8 cellular contexts compared by ENCODE assay signal in the genomic region with DNA sequence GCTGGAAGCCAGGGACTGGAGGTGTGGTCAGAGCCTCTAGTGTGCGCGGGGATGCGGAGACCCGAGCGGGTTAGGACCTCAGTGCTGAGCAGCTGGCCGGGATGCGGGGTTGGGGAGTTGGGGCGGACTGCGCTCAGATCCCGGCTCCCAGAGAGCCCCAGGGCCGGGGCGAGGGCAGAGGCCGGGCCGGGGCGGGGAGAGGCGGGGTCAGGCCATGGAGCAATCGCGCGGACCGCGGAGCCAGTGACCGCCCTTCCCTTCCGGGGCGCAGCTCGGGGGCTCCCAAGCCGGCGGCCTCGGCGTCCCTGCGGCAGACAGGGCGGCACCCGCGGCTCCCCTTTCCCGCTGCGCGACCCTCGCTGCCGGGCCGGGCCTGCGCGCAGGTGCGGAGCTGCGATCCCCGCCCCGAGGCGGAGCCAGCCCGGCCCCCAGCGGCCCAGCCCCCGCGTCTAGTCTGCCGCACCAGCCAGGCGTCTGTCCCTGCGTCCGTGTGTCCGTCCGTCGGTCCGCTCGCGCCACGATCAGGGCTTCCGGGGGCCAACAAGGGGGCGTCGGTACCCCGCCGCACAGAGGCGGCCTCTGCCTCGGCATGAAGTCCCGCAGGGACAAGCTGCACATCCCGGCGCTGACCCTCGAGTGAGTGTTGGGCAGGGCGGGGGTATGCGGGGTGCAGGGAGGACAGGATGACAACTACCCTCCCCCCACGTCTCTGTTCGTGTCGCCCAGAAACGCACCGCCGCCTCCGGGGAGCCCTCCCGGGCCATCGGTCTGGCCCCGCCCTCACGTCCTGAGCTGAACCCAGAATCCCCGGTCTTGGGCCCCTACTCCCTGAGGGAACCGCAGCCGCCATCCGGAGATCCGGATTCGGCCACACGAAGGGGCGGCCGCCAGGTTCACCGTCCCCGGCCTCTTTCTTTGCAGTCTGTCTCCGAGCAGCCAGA. TPM values are rescaled to one million over a fixed set of nuclear protein-coding genes. Genes with fewer than 3 reads are reported as not detected.
DNase-seq lines count a peak whose midpoint lies in the region; ATAC-seq and TF ChIP-seq lines count a peak whose summit lies in the region.

No MANE protein-coding gene starts in this region.

- DNase-seq in 8988T (peak; percentile 81), SK-N-SH (peak; percentile 83), cardiac fibroblast (ENCODE audit: low read depth in 2 of 2) (no peak), left kidney (ENCODE audit: low read depth, low spot score) (peak; percentile 64)
- DNase-seq in stimulated activated CD4-positive, alpha-beta T cell treated with anti-CD3 and anti-CD28 coated beads, Interleukin-4, amount 100 ng/mL, for 4 hours, result peak; percentile 40 to 67

- POLR2A ChIA-PET in SK-N-SH (lab: Yijun Ruan, JAX), result interaction anchor here (0.6 to 1.9 kb wide), 4 partner anchors 10 to 58 kb away, joined by 3 to 5 read pairs (median 4); partner anchors contain the start of gene MAST3

- H3K36me3 ChIP-seq in SK-N-SH (replicated peaks in 1 of 2; ENCODE audit: control insufficient read depth in 1 of 2, insufficient read depth in 2 of 2, low read length in 1 of 2), result peaks cover 0 to 4% of the 10 kb centered on the region in 2 experiments

- peak overlapping the region; percentile 53 for H3K9ac ChIP-seq in SK-N-SH

- H3K9me2 ChIP-seq in SK-N-SH, result no peaks in the 10 kb centered on the region

- TF ChIP-seq CTCF in SK-N-SH (IDR thresholded peaks at IDR 0.05) (no peak), cardiac fibroblast (IDR thresholded peaks at IDR 0.05; ENCODE audit: low read depth, low read length) (no peak)

- H2AFZ ChIP-seq in SK-N-SH (ENCODE audit: low read depth), result peak overlapping the region; percentile 89; the same call in 1 of the 2 replicates

- peak overlapping the region; percentile 94 for H3K4me2 ChIP-seq in SK-N-SH

- no peak for TF ChIP-seq RAD21 in SK-N-SH (IDR thresholded peaks at IDR 0.05; ENCODE audit: low read length)

- TF ChIP-seq POLR2A in GM18526 (IDR thresholded peaks at IDR 0.05; ENCODE audit: extremely low read depth, insufficient read length), result peak; percentile 4

- no peaks in the 10 kb centered on the region for H3K79me2 ChIP-seq in SK-N-SH (ENCODE audit: insufficient read depth)

- CTCF ChIA-PET in SK-N-SH (lab: Yijun Ruan, JAX), result interaction anchor here (0.9 to 6.3 kb wide), 11 partner anchors 10 to 145 kb away, joined by 3 to 78 read pairs (median 4); partner anchors contain the start of genes PIK3R2 and RAB3A

- H3K9me3 ChIP-seq in SK-N-SH, result no peaks in the 10 kb centered on the region

- H3K4me3 ChIP-seq in SK-N-SH (ENCODE audit: low read depth in 2 of 2, low read length in 1 of 2), result peak overlapping the region; percentile 63 to 80
- H3K4me3 ChIP-seq in cardiac fibroblast (replicated peaks in 1 of 2; ENCODE audit: low read depth in 2 of 2, low read length in 2 of 2), result peak overlapping the region; percentile 78 to 82

- no peaks in the 10 kb centered on the region for H3K27me3 ChIP-seq in SK-N-SH (ENCODE audit: insufficient read depth)

- WGBS in SK-N-SH (ENCODE audit: low lambda C conversion rate), result 22% methylated on average over 14 of the region's 97 CpGs

- H4K20me1 ChIP-seq in SK-N-SH (ENCODE audit: insufficient read depth), result no peaks in the 10 kb centered on the region

- TF ChIP-seq EP300 in SK-N-SH (IDR thresholded peaks at IDR 0.05; ENCODE audit: borderline replicate concordance in 1 of 2, low read depth in 1 of 2, low read length in 1 of 2), result no peak

- no peak for ATAC-seq in GM18870 (IDR thresholded peaks at IDR 0.05; ENCODE audit: unreplicated experiment)
- no peak for ATAC-seq in HG03095 (IDR thresholded peaks at IDR 0.05; ENCODE audit: unreplicated experiment)

- peaks cover 0 to 12% of the 10 kb centered on the region in 2 experiments; a peak in 1 of 4 replicates for H3K4me1 ChIP-seq in SK-N-SH (ENCODE audit: control insufficient read depth in 1 of 2, insufficient read depth in 2 of 2, low read depth in 1 of 2, low read length in 1 of 2)

- H3K27ac ChIP-seq in SK-N-SH (ENCODE audit: low read depth in 2 of 2, low read length in 1 of 2), result peak overlapping the region in 1 of 2 experiments; percentile 43; a peak in 1 of 4 replicates

- H3F3A ChIP-seq in SK-N-SH (replicated peaks; ENCODE audit: insufficient read depth), result peaks cover 9% of the 10 kb centered on the region

TF ChIP-seq in SK-N-SH, 30 proteins besides CTCF, POLR2A, EP300 and RAD21:
- TF ChIP-seq TCF12 (IDR thresholded peaks at IDR 0.05) (no peak), NRF1 (IDR thresholded peaks at IDR 0.05; ENCODE audit: low read depth, low read length) (peak; percentile 55), POLR2AphosphoS5 (IDR thresholded peaks at IDR 0.05; ENCODE audit: low read depth, low read length) (no peak), EZH2phosphoT487 (IDR thresholded peaks at IDR 0.05; ENCODE audit: borderline replicate concordance, low read depth) (no peak), SMC3 (IDR thresholded peaks at IDR 0.05; ENCODE audit: low read depth, low read length) (no peak), MXI1 (IDR thresholded peaks at IDR 0.05; ENCODE audit: low read depth, low read length) (no peak), YY1 (IDR thresholded peaks at IDR 0.05; ENCODE audit: low read depth) (no peak), FOXJ3 (CRISPR knock-in tag; IDR thresholded peaks at IDR 0.05) (no peak)

RNA-seq across cellular contexts. Expression of gene MAST3, which starts 12.4 kb away (rescaled TPM):
- 3.1 and 4.5 TPM in 2 replicates for polyA plus RNA-seq in SK-N-SH (2012; rRNA removed)
- 1.9 and 3.1 TPM in 2 replicates for polyA plus RNA-seq in SK-N-SH (2012; cell fraction: cytosol; rRNA removed)
- polyA plus RNA-seq in SK-N-SH (2012; cell fraction: nucleus; rRNA removed), result 12.8 and 17.8 TPM in 2 replicates

RNA-seq across cellular contexts. Expression of gene IL12RB1, which starts 23.3 kb away (rescaled TPM):
- polyA plus RNA-seq in SK-N-SH (2012; rRNA removed), result 0.02 TPM in 1 of 2 replicates, not detected in the other
- polyA plus RNA-seq in SK-N-SH (2012; cell fraction: cytosol; rRNA removed), result 0.05 TPM in 1 of 2 replicates, not detected in the other
- polyA plus RNA-seq in SK-N-SH (2012; cell fraction: nucleus; rRNA removed), result not detected in 2 replicates

RNA-seq across cellular contexts. Expression of gene PIK3R2, which starts 43.0 kb away (rescaled TPM):
- polyA plus RNA-seq in SK-N-SH (2012; rRNA removed), result 27.5 and 36.6 TPM in 2 replicates
- polyA plus RNA-seq in SK-N-SH (2012; cell fraction: cytosol; rRNA removed), result 17.4 and 30.3 TPM in 2 replicates
- 52.1 and 53.0 TPM in 2 replicates for polyA plus RNA-seq in SK-N-SH (2012; cell fraction: nucleus; rRNA removed)

Comparison
In these comparisons a context has a peak if more than half of its experiments do, and no peak if none do; other contexts are left out.
1. DNase-seq: peak in 8988T (single experiment), SK-N-SH (single experiment), left kidney (single experiment) and stimulated activated CD4-positive, alpha-beta T cell treated with anti-CD3 and anti-CD28 coated beads, Interleukin-4, amount 100 ng/mL, for 4 hours (2 of 2); none in cardiac fibroblast (0 of 2).